ENCODE assay signal across 1 cellular context in genomic region chr22:36856121-36856791, GRCh38.
TF ChIP-seq lines count a peak whose summit lies in the region.

No MANE protein-coding gene starts in this region.

TF ChIP-seq in HepG2, 621 proteins besides CTCF, POLR2A, EP300 and RAD21 (continued from another document and continues in another):
- TF ChIP-seq ZNF646 (CRISPR knock-in tag; IDR thresholded peaks at IDR 0.05) (no peak), WIZ (CRISPR knock-in tag; IDR thresholded peaks at IDR 0.05) (no peak), MIXL1 (CRISPR knock-in tag; IDR thresholded peaks at IDR 0.05) (0 out of 2 replicates have a peak, but pooled peaks have one; percentile 31), KLF9 (CRISPR knock-in tag; IDR thresholded peaks at IDR 0.05; ENCODE audit: low read depth) (no peak), ZNF562 (CRISPR knock-in tag; IDR thresholded peaks at IDR 0.05; ENCODE audit: borderline replicate concordance) (no peak), POGK (CRISPR knock-in tag; conservative IDR thresholded peaks at IDR 0.05) (peak; percentile 53; the same call in 1 of the 2 replicates), NBN (conservative IDR thresholded peaks at IDR 0.05) (no peak), IRF9 (CRISPR knock-in tag; IDR thresholded peaks at IDR 0.05; ENCODE audit: borderline replicate concordance) (no peak; the same call in 1 of the 2 replicates), ZMYM3 (CRISPR knock-in tag; IDR thresholded peaks at IDR 0.05) (no peak), CC2D1A (CRISPR knock-in tag; IDR thresholded peaks at IDR 0.05) (no peak), DRAP1 (CRISPR knock-in tag; IDR thresholded peaks at IDR 0.05) (0 out of 2 replicates have a peak, but pooled peaks have one; percentile 13), PAF1 (CRISPR knock-in tag; IDR thresholded peaks at IDR 0.05) (no peak), ZNF609 (CRISPR knock-in tag; IDR thresholded peaks at IDR 0.05; ENCODE audit: borderline replicate concordance) (no peak), PHB2 (IDR thresholded peaks at IDR 0.05; ENCODE audit: partially characterized antibody) (no peak), CAMTA2 (CRISPR knock-in tag; IDR thresholded peaks at IDR 0.05; ENCODE audit: borderline replicate concordance) (no peak), ZNF234 (CRISPR knock-in tag; conservative IDR thresholded peaks at IDR 0.05) (no peak), ZMYM4 (CRISPR knock-in tag; IDR thresholded peaks at IDR 0.05) (peak; percentile 63; the same call in 1 of the 2 replicates), NFYB (CRISPR knock-in tag; IDR thresholded peaks at IDR 0.05) (no peak), NCOA2 (CRISPR knock-in tag; IDR thresholded peaks at IDR 0.05) (peak; percentile 15; the same call in 1 of the 2 replicates), ZNF616 (CRISPR knock-in tag; IDR thresholded peaks at IDR 0.05; ENCODE audit: low read depth) (no peak), MEIS2 (CRISPR knock-in tag; IDR thresholded peaks at IDR 0.05) (peak; percentile 44; the same call in 1 of the 2 replicates), RFXANK (CRISPR knock-in tag; IDR thresholded peaks at IDR 0.05) (no peak), ZNF572 (CRISPR knock-in tag; IDR thresholded peaks at IDR 0.05) (no peak), MEIS1 (CRISPR knock-in tag; IDR thresholded peaks at IDR 0.05; ENCODE audit: borderline replicate concordance) (no peak), ATRX (CRISPR knock-in tag; IDR thresholded peaks at IDR 0.05; ENCODE audit: borderline replicate concordance) (no peak), ESRRA (CRISPR knock-in tag; IDR thresholded peaks at IDR 0.05; ENCODE audit: low read depth) (no peak), GZF1 (CRISPR knock-in tag; IDR thresholded peaks at IDR 0.05) (no peak), ZFP41 (CRISPR knock-in tag; IDR thresholded peaks at IDR 0.05; ENCODE audit: borderline replicate concordance) (no peak), ZNF264 (CRISPR knock-in tag; IDR thresholded peaks at IDR 0.05) (no peak), MAFG (CRISPR knock-in tag; IDR thresholded peaks at IDR 0.05) (no peak), ZBTB38 (CRISPR knock-in tag; IDR thresholded peaks at IDR 0.05) (no peak), ZSCAN25 (CRISPR knock-in tag; IDR thresholded peaks at IDR 0.05) (no peak), HOXA3 (CRISPR knock-in tag; IDR thresholded peaks at IDR 0.05) (peak; percentile 53; the same call in 1 of the 2 replicates), THAP8 (CRISPR knock-in tag; IDR thresholded peaks at IDR 0.05; ENCODE audit: borderline replicate concordance) (no peak), DPF2 (CRISPR knock-in tag; IDR thresholded peaks at IDR 0.05; ENCODE audit: borderline replicate concordance, low read depth) (no peak), ZNF318 (CRISPR knock-in tag; IDR thresholded peaks at IDR 0.05) (0 out of 2 replicates have a peak, but pooled peaks have one; percentile 10), HNRNPL (IDR thresholded peaks at IDR 0.05; ENCODE audit: low read depth, low read length) (no peak), ZNF235 (CRISPR knock-in tag; IDR thresholded peaks at IDR 0.05; ENCODE audit: borderline replicate concordance) (no peak), HIVEP1 (CRISPR knock-in tag; IDR thresholded peaks at IDR 0.05) (no peak)
